8 cellular contexts compared by ENCODE assay signal in the genomic region with DNA sequence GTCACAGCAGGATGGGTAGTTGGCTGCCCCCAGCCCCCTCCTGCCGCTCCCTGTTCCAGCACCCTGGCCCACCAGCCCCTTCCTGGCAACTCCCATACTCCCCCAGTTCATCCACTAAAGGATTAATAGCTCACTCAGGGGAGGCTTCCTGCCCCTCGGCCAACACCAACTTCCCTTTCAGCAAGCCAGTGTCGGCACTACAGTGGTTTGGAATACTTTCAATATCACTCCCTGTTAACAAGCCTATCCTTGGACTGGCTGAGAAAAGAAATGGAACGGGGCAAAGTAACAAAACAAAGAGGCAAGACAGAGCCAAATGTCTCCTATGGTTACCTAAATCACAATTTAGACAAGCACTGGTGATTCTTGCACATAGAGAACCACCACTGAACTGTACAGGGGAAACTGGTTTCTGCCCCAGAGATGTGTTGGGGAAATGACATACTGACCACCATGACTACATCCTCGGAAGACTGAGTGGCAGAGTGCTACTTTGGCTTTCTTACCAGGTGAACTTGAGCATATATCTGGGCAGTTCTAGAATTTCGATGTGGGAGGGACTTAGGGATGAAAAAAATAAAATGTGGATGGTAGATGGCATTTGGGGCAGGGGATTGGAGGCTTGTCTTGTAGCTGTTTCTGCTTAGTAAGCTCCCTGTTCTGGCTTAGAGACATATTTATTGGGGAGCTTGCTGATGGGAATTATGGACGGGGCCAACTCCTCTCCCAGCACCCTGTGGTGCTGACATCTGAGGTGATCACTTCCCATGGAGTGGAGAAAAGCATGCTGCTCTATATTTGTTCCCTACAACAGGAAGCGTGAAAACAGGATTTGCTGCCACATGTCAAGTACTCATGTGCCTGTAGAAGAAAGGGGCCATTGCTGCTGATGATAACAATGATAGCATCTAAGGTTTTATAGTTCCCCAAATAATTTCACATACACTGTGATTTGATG. TPM values are rescaled to one million over a fixed set of nuclear protein-coding genes. Genes with fewer than 3 reads are reported as not detected.
DNase-seq lines count a peak whose midpoint lies in the region; ATAC-seq, FAIRE-seq and TF ChIP-seq lines count a peak whose summit lies in the region.

No MANE protein-coding gene starts in this region.

- ATAC-seq in GM21515 (IDR thresholded peaks at IDR 0.05; ENCODE audit: unreplicated experiment) = no peak

- H3K4me3 Mint-ChIP-seq in Calu3 (ENCODE audit: low read depth, unreplicated experiment) (no peak overlapping the region), endodermal cell (no peak overlapping the region), nephron progenitor cell (peak overlapping the region; percentile 6)
- H3K4me3 Mint-ChIP-seq in activated CD4-positive, alpha-beta memory T cell treated with anti-CD3 and anti-CD28 coated beads for 36 hours = no peak overlapping the region

- no peaks in the 10 kb centered on the region for H3K36me3 ChIP-seq in endodermal cell (ENCODE audit: control insufficient read depth, insufficient read depth, low read length)

- H3K27ac Mint-ChIP-seq in Calu3 (ENCODE audit: unreplicated experiment) (peak overlapping the region; percentile 42), endodermal cell (no peak overlapping the region), nephron progenitor cell (peak overlapping the region; percentile 14)
- no peak overlapping the region for H3K27ac Mint-ChIP-seq in activated CD4-positive, alpha-beta memory T cell treated with anti-CD3 and anti-CD28 coated beads for 36 hours

- H3K9me3 ChIP-seq in endodermal cell (ENCODE audit: control insufficient read depth, low read length) = no peaks in the 10 kb centered on the region

- no peak overlapping the region for H3K9ac ChIP-seq in endodermal cell (ENCODE audit: extremely low read depth, low read length, poor library complexity, severe bottlenecking)

- CTCF ChIA-PET in Calu3 (lab: Charles Lee) = interaction anchor here (1.7 kb wide), 1 partner anchor 140 kb away, joined by 3 read pairs; no protein-coding TSS in a partner anchor
- CTCF ChIA-PET in activated CD4-positive, alpha-beta memory T cell treated with anti-CD3 and anti-CD28 coated beads for 36 hours (lab: Charles Lee) = interaction anchor here (1.9 to 2.3 kb wide), 2 partner anchors 9 to 44 kb away, joined by 9 to 11 read pairs; no protein-coding TSS in a partner anchor

- H3K4me3 ChIP-seq in NB4 (ENCODE audit: low read depth, low read length) (peak overlapping the region; percentile 25), endodermal cell (ENCODE audit: low read length) (no peak overlapping the region)

- no peaks in the 10 kb centered on the region for H3K27me3 ChIP-seq in endodermal cell (ENCODE audit: control insufficient read depth, insufficient read depth, low read length, poor library complexity, severe bottlenecking)

- WGBS in endodermal cell (ENCODE audit: insufficient coverage in 1 of 2, insufficient read length in 1 of 2), 2 experiments = 86 to 94% methylated on average over 4 to 8 of the region's 8 CpGs

- DNase-seq in Calu3 (no peak), NB4 (ENCODE audit: low read depth) (peak; percentile 37), endodermal cell (peak; percentile 43), nephron progenitor cell (no peak), posterior cingulate gyrus (no peak), GM19239 (ENCODE audit: insufficient read length, low spot score) (no peak)
- no peak for DNase-seq in activated CD4-positive, alpha-beta memory T cell treated with anti-CD3 and anti-CD28 coated beads for 36 hours

- no TSS peak for BruUV-seq in Calu3 (replicated peaks; lab: Mats Ljungman, UMichigan)

- H3K9me3 Mint-ChIP-seq in Calu3 (ENCODE audit: low read depth, unreplicated experiment) (no peaks in the 10 kb centered on the region), endodermal cell (no peaks in the 10 kb centered on the region), nephron progenitor cell (no peaks in the 10 kb centered on the region)
- no peaks in the 10 kb centered on the region for H3K9me3 Mint-ChIP-seq in activated CD4-positive, alpha-beta memory T cell treated with anti-CD3 and anti-CD28 coated beads for 36 hours

- intact Hi-C loops in Calu3 (cut with micrococcal nuclease; ENCODE audit: unreplicated experiment) = loop anchor here (10.0 kb wide), 1 partner anchor 380 kb away; no protein-coding TSS in a partner anchor
- intact Hi-C loops in posterior cingulate gyrus (cut with DNase I) = no loop called here
- intact Hi-C loops in activated CD4-positive, alpha-beta memory T cell treated with anti-CD3 and anti-CD28 coated beads for 36 hours (cut with micrococcal nuclease) = no loop called here

- no peak for FAIRE-seq in GM19239 (lab: Jason Lieb, UNC)

- H3K4me1 ChIP-seq in endodermal cell (ENCODE audit: control insufficient read depth, insufficient read depth, low read length) = peaks cover 5% of the 10 kb centered on the region

- no peaks in the 10 kb centered on the region for H3K27me3 Mint-ChIP-seq in Calu3 (ENCODE audit: unreplicated experiment)
- peaks cover 22% of the 10 kb centered on the region for H3K27me3 Mint-ChIP-seq in endodermal cell (ENCODE audit: insufficient read depth)
- H3K27me3 Mint-ChIP-seq in nephron progenitor cell (ENCODE audit: low read depth, poor library complexity) = peaks cover 19% of the 10 kb centered on the region
- peaks cover 4% of the 10 kb centered on the region for H3K27me3 Mint-ChIP-seq in activated CD4-positive, alpha-beta memory T cell treated with anti-CD3 and anti-CD28 coated beads for 36 hours

- no peak for TF ChIP-seq CTCF in Calu3 (IDR thresholded peaks at IDR 0.05; ENCODE audit: unreplicated experiment)
- TF ChIP-seq CTCF in NB4 (IDR thresholded peaks at IDR 0.05; ENCODE audit: low read depth, low read length) = no peak
- no peak for TF ChIP-seq CTCF in endodermal cell (conservative IDR thresholded peaks at IDR 0.05)
- no peak for TF ChIP-seq CTCF in nephron progenitor cell (IDR thresholded peaks at IDR 0.05)

- H3K27ac ChIP-seq in endodermal cell (ENCODE audit: low read depth, low read length) = no peak overlapping the region

- H3K36me3 Mint-ChIP-seq in Calu3 (ENCODE audit: insufficient read depth, unreplicated experiment) (peaks cover 39% of the 10 kb centered on the region), endodermal cell (ENCODE audit: low read depth) (no peaks in the 10 kb centered on the region), nephron progenitor cell (ENCODE audit: low read depth) (no peaks in the 10 kb centered on the region)
- H3K36me3 Mint-ChIP-seq in activated CD4-positive, alpha-beta memory T cell treated with anti-CD3 and anti-CD28 coated beads for 36 hours = no peaks in the 10 kb centered on the region

- H3K4me1 Mint-ChIP-seq in Calu3 (ENCODE audit: low read depth, unreplicated experiment) (peaks cover 77% of the 10 kb centered on the region), endodermal cell (peaks cover 33% of the 10 kb centered on the region), nephron progenitor cell (peaks cover 57% of the 10 kb centered on the region)
- peaks cover 44% of the 10 kb centered on the region for H3K4me1 Mint-ChIP-seq in activated CD4-positive, alpha-beta memory T cell treated with anti-CD3 and anti-CD28 coated beads for 36 hours (ENCODE audit: low read depth)

- TF ChIP-seq POLR2A in NB4 (IDR thresholded peaks at IDR 0.05; ENCODE audit: extremely low read depth, insufficient read length) = no peak

- POLR2A ChIA-PET in activated CD4-positive, alpha-beta memory T cell treated with anti-CD3 and anti-CD28 coated beads for 36 hours (lab: Charles Lee) = no interaction called here

RNA-seq across cellular contexts. Expression of a gene that starts 7.1 kb away (rescaled TPM):
- total RNA-seq in Calu3 (2022) (250 and 266 TPM in 2 replicates), endodermal cell (10 to 100 TPM; 49.2 to 49.7 TPM)
- 71.5 TPM for polyA plus RNA-seq in endodermal cell (2013, experiment 1 of 2)
- 75.9 TPM for polyA plus RNA-seq in endodermal cell (2013, experiment 2 of 2)
- total RNA-seq in activated CD4-positive, alpha-beta memory T cell treated with anti-CD3 and anti-CD28 coated beads for 36 hours = 10 to 100 TPM; 61.2 to 64.5 TPM

RNA-seq across cellular contexts. Expression of a gene that starts 39.7 kb away (rescaled TPM):
- total RNA-seq in Calu3 (2022) (108 and 158 TPM in 2 replicates), endodermal cell (under 1 TPM in 1 of 2 donors, not detected in 1; 0.44 TPM)
- polyA plus RNA-seq in endodermal cell (2013, experiment 1 of 2) = 0.64 TPM
- polyA plus RNA-seq in endodermal cell (2013, experiment 2 of 2) = not detected
- not detected for total RNA-seq in activated CD4-positive, alpha-beta memory T cell treated with anti-CD3 and anti-CD28 coated beads for 36 hours

Comparison
In these comparisons a context has a peak if more than half of its experiments do, and no peak if none do; other contexts are left out.
1. DNase-seq: peak in NB4 (single experiment) and endodermal cell (single experiment); none in Calu3 (single experiment), nephron progenitor cell (single experiment), posterior cingulate gyrus (0 of 10), activated CD4-positive, alpha-beta memory T cell treated with anti-CD3 and anti-CD28 coated beads for 36 hours (single experiment) and GM19239 (single experiment).
2. H3K27ac Mint-ChIP-seq: peak in Calu3 (single experiment) and nephron progenitor cell (single experiment); none in endodermal cell (single experiment) and activated CD4-positive, alpha-beta memory T cell treated with anti-CD3 and anti-CD28 coated beads for 36 hours (single experiment).
3. RNA of a gene that starts 39.7 kb away (total RNA-seq): 108 to 158 TPM in Calu3; 0.44 TPM in endodermal cell and not detected in activated CD4-positive, alpha-beta memory T cell treated with anti-CD3 and anti-CD28 coated beads for 36 hours; every median in the first group is over 10 times any median in the second.